12 cellular contexts compared by ENCODE assay signal in genomic region chr16:47136101-47136820, GRCh38. TPM values are rescaled to one million over a fixed set of nuclear protein-coding genes. Genes with fewer than 3 reads are reported as not detected.
DNase-seq lines count a peak whose midpoint lies in the region; ATAC-seq, FAIRE-seq and TF ChIP-seq lines count a peak whose summit lies in the region.
"Had no signal": no experiment of that assay in that cellular context is flagged by ENCODE, and none has a peak within 500 bp of the region (broad histone marks: within the 10 kb centered on the region; RNA-seq: fewer than 3 reads in every experiment).

No MANE protein-coding gene starts in this region.

- peak overlapping the region; percentile 42 for H3K27ac Mint-ChIP-seq in MCF 10A (ENCODE audit: low read depth, unreplicated experiment)
- H3K27ac Mint-ChIP-seq: B cell had no signal

- no peaks in the 10 kb centered on the region for H3K36me3 ChIP-seq in breast epithelium
- H3K36me3 ChIP-seq in Panc1 (ENCODE audit: control insufficient read depth, insufficient read depth, low read length) = no peaks in the 10 kb centered on the region
- no peaks in the 10 kb centered on the region for H3K36me3 ChIP-seq in brain microvascular endothelial cell (replicated peaks)
- no peaks in the 10 kb centered on the region for H3K36me3 ChIP-seq in small intestine (ENCODE audit: control insufficient read depth in 2 of 2, insufficient read depth in 2 of 2, low read length in 2 of 2)

- H3K27ac ChIP-seq in breast epithelium = no peak overlapping the region
- 0 out of 2 replicates have a peak overlapping the region, but pooled peaks have one; percentile 29 for H3K27ac ChIP-seq in Panc1 (ENCODE audit: low read length)
- H3K27ac ChIP-seq in brain microvascular endothelial cell = no peak overlapping the region
- no peak overlapping the region for H3K27ac ChIP-seq in small intestine (ENCODE audit: low read depth in 1 of 2, low read length in 1 of 2)

- no peaks in the 10 kb centered on the region for H3K9me3 Mint-ChIP-seq in MCF 10A (ENCODE audit: unreplicated experiment)
- H3K9me3 Mint-ChIP-seq: brain had no signal

- TF ChIP-seq POLR2A in breast epithelium (IDR thresholded peaks at IDR 0.05) = no peak

- H3K9me3 ChIP-seq in breast epithelium (no peaks in the 10 kb centered on the region), Panc1 (ENCODE audit: control insufficient read depth, insufficient read depth, low read depth, low read length) (no peaks in the 10 kb centered on the region), small intestine (ENCODE audit: control insufficient read depth, low read depth) (no peaks in the 10 kb centered on the region)

- intact Hi-C loops in MCF 10A (cut with micrococcal nuclease) (no loop called here), breast epithelium (cut with DNase I; ENCODE audit: low total_unique reads) (no loop called here), Panc1 (cut with micrococcal nuclease; ENCODE audit: unreplicated experiment) (no loop called here)

- DNase-seq in MCF 10A (ENCODE audit: unreplicated experiment) (peak; percentile 80), breast epithelium (ENCODE audit: low spot score in 2 of 2) (no peak), Panc1 (ENCODE audit: low read depth, low spot score) (no peak), brain microvascular endothelial cell (peak; percentile 22), small intestine (peak; percentile 37), NAMALWA (ENCODE audit: low spot score) (no peak)
- DNase-seq: NCI-H1417 treated with DMSO at 0.1 percent for 48 hours had no signal

- TF ChIP-seq CTCF in MCF 10A (IDR thresholded peaks at IDR 0.05; ENCODE audit: unreplicated experiment) (no peak), breast epithelium (IDR thresholded peaks at IDR 0.05) (no peak), Panc1 (IDR thresholded peaks at IDR 0.05) (no peak), brain microvascular endothelial cell (IDR thresholded peaks at IDR 0.05; ENCODE audit: low read depth, low read length, missing control alignments) (no peak)

- H3K27me3 ChIP-seq in breast epithelium (no peaks in the 10 kb centered on the region), Panc1 (ENCODE audit: control insufficient read depth, insufficient read depth, low read length) (no peaks in the 10 kb centered on the region), brain microvascular endothelial cell (replicated peaks) (no peaks in the 10 kb centered on the region), small intestine (ENCODE audit: control insufficient read depth in 2 of 2, insufficient read depth in 2 of 2, low read length in 2 of 2) (no peaks in the 10 kb centered on the region)

- no peaks in the 10 kb centered on the region for H3K4me1 ChIP-seq in breast epithelium
- peaks cover 46% of the 10 kb centered on the region for H3K4me1 ChIP-seq in Panc1 (ENCODE audit: control insufficient read depth, insufficient read depth, low read length)
- no peaks in the 10 kb centered on the region for H3K4me1 ChIP-seq in small intestine (ENCODE audit: control insufficient read depth in 2 of 2, insufficient read depth in 1 of 2, low read depth in 1 of 2, low read length in 1 of 2)

- no peak for FAIRE-seq in small intestine (lab: Jason Lieb, UNC)
- FAIRE-seq: GM12891 had no signal

- BruUV-seq in MCF 10A (replicated peaks; lab: Mats Ljungman, UMichigan) = no TSS peak
- no TSS peak for BruUV-seq in Panc1 (replicated peaks; lab: Mats Ljungman, UMichigan)

- H3K4me3 Mint-ChIP-seq in MCF 10A (ENCODE audit: unreplicated experiment) = no peak overlapping the region
- H3K4me3 Mint-ChIP-seq: B cell, brain had no signal

- POLR2A ChIA-PET in MCF 10A (lab: Yijun Ruan, JAX) = interaction anchor here (0.7 to 1.3 kb wide), 10 partner anchors 9 to 1108 kb away, joined by 3 to 4 read pairs (median 3); partner anchors contain the start of genes DNAJA2, LONP2 and PHKB
- POLR2A ChIA-PET in Panc1 (lab: Charles Lee) = no interaction called here

- no peaks in the 10 kb centered on the region for H3K36me3 Mint-ChIP-seq in MCF 10A (ENCODE audit: insufficient read depth, unreplicated experiment)

- in situ Hi-C loops in Panc1 (cut with HindIII; ENCODE audit: low pct_unique_long_range_greater_than_20kb, low sequenced_read_pairs) (no loop called here), brain microvascular endothelial cell (cut with HindIII; ENCODE audit: low pct_ligation_motif_present, low sequenced_read_pairs) (no loop called here)

- WGBS in small intestine, 3 donors = 73 to 82% (median 74%) methylated on average over 8 of the region's 8 CpGs

- no peak; the same call in 1 of the 2 replicates for ATAC-seq in Panc1
- no peak for ATAC-seq in HG03469 (IDR thresholded peaks at IDR 0.05; ENCODE audit: unreplicated experiment)
- no peak for ATAC-seq in HG03378 (IDR thresholded peaks at IDR 0.05; ENCODE audit: unreplicated experiment)

- H3K27me3 Mint-ChIP-seq in MCF 10A (ENCODE audit: insufficient read depth, unreplicated experiment) = no peaks in the 10 kb centered on the region
- H3K27me3 Mint-ChIP-seq: B cell, brain had no signal

- H3K4me3 ChIP-seq in breast epithelium (no peak overlapping the region), Panc1 (ENCODE audit: low read depth in 2 of 2, low read length in 2 of 2) (no peak overlapping the region), brain microvascular endothelial cell (ENCODE audit: low read depth, low read length) (no peak overlapping the region), small intestine (ENCODE audit: low read depth in 1 of 2, low read length in 2 of 2) (no peak overlapping the region)

- peaks cover 34% of the 10 kb centered on the region for H3K4me1 Mint-ChIP-seq in MCF 10A (ENCODE audit: insufficient read depth, unreplicated experiment)

- CTCF ChIA-PET in MCF 10A (lab: Yijun Ruan, JAX) = interaction anchor here (0.6 to 5.8 kb wide), 6 partner anchors 7 to 514 kb away, joined by 3 to 51 read pairs (median 3); partner anchors contain the start of genes GPT2 and NETO2
- CTCF ChIA-PET in Panc1 (lab: Charles Lee) = no interaction called here

RNA-seq across cellular contexts. Expression of gene NETO2, which starts 7.5 kb away (rescaled TPM):
- total RNA-seq in MCF 10A (2022) (37.1 and 40.8 TPM in 2 replicates), breast epithelium (10 to 100 TPM in 1 of 3 donors, 1 to 10 TPM in 2; 1.4 to 16.7 (median 5.9) TPM), Panc1 (2021; ENCODE audit: unreplicated experiment) (38.2 TPM)
- 34.9 TPM for polyA plus RNA-seq in Panc1 (2012; ENCODE audit: insufficient read length)
- 1 to 10 TPM in 2 of 3 donors, under 1 TPM in 1; 0.45 to 2.8 (median 1.4) TPM for polyA plus RNA-seq in small intestine

Comparison
In these comparisons a context has a peak if more than half of its experiments do, and no peak if none do; other contexts are left out.
1. DNase-seq: peak in MCF 10A (single experiment), brain microvascular endothelial cell (single experiment) and small intestine (single experiment); none in breast epithelium (0 of 2), Panc1 (single experiment) and NAMALWA (single experiment).